In the genomic region with DNA sequence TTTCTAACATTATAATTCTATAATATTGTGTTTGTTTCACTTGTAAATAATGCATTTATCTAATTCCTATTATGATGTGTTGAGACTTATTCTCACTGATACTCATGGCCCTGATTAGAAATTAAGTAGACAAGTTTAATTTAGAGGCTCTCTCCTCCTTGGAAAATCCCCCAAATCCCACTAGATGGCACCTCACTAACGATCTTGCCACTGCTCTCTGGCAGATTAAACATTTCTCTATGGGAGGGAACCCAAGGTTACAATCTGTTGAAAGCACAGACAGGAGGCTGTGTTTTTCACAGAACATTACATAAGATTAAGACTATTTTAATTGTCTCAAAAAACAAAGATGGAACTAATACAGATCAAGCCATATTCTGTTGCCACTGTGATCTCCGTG, we compare ENCODE assay signal across 11 cellular contexts.
A peak's percentile ranks its signal among the peaks of the same experiment; 100 is the strongest.
DNase-seq lines count a peak whose midpoint lies in the region; ATAC-seq, FAIRE-seq and TF ChIP-seq lines count a peak whose summit lies in the region.
"Had no signal": no experiment of that assay in that cellular context is flagged by ENCODE, and none has a peak within 500 bp of the region (broad histone marks: within the 10 kb centered on the region; RNA-seq: fewer than 3 reads in every experiment).

No MANE protein-coding gene starts in this region.

- H3K4me1 Mint-ChIP-seq in MCF 10A (ENCODE audit: insufficient read depth, unreplicated experiment) = no peaks in the 10 kb centered on the region

- no peaks in the 10 kb centered on the region for H3K4me1 ChIP-seq in mammary epithelial cell (ENCODE audit: insufficient read depth, low read length)
- H3K4me1 ChIP-seq in H1 (replicated peaks in 1 of 4; ENCODE audit: control insufficient read depth in 3 of 4, insufficient read depth in 4 of 4, low read length in 3 of 4) = no peaks in the 10 kb centered on the region
- no peaks in the 10 kb centered on the region for H3K4me1 ChIP-seq in testis
- no peaks in the 10 kb centered on the region for H3K4me1 ChIP-seq in left lung
- H3K4me1 ChIP-seq: SJSA1 had no signal

- H3K36me3 ChIP-seq in mammary epithelial cell (ENCODE audit: insufficient read depth, low read length) (no peaks in the 10 kb centered on the region), H1 (ENCODE audit: control insufficient read depth in 2 of 4, insufficient read depth in 4 of 4, low read length in 3 of 4) (no peaks in the 10 kb centered on the region), testis (ENCODE audit: low read depth, missing control alignments) (no peaks in the 10 kb centered on the region), left lung (no peaks in the 10 kb centered on the region)
- H3K36me3 ChIP-seq: SJSA1 had no signal

- H3K4ac ChIP-seq in H1 (replicated peaks; ENCODE audit: insufficient read length, low read depth, low read length) = no peak overlapping the region

- H2AK5ac ChIP-seq in H1 (ENCODE audit: low read depth, low read length) = no peak overlapping the region

- no peaks in the 10 kb centered on the region for H3K23me2 ChIP-seq in H1 (ENCODE audit: low read depth, low read length)

- no peak overlapping the region for H2BK120ac ChIP-seq in H1 (replicated peaks; ENCODE audit: low read depth, low read length)

- H3K27ac ChIP-seq in mammary epithelial cell (ENCODE audit: insufficient read depth, low read depth, low read length) = no peak overlapping the region
- H3K27ac ChIP-seq in H1 (ENCODE audit: low read depth, low read length) = no peak overlapping the region
- no peak overlapping the region for H3K27ac ChIP-seq in testis
- no peak overlapping the region for H3K27ac ChIP-seq in left lung
- H3K27ac ChIP-seq: epithelial cell of prostate, SJSA1 had no signal

- no peak overlapping the region for H3K56ac ChIP-seq in H1 (replicated peaks; ENCODE audit: insufficient read length, low read depth, low read length)

- no peaks in the 10 kb centered on the region for H3K79me1 ChIP-seq in H1 (ENCODE audit: low read depth, low read length)

- no peak for TF ChIP-seq POLR2A in H1 (IDR thresholded peaks at IDR 0.05; ENCODE audit: control extremely low read depth in 1 of 2, low read depth in 2 of 2, low read length in 2 of 2)
- TF ChIP-seq POLR2A in testis (IDR thresholded peaks at IDR 0.05) = no peak

- no peak overlapping the region for H3K14ac ChIP-seq in H1 (ENCODE audit: insufficient read length)

- no peak overlapping the region for H4K8ac ChIP-seq in H1 (ENCODE audit: extremely low read depth, insufficient read depth, low read length)

- no peak for ATAC-seq in left lung
- no peak for ATAC-seq in HG02885 (IDR thresholded peaks at IDR 0.05; ENCODE audit: poor library complexity, unreplicated experiment)

- H3K27me3 Mint-ChIP-seq in MCF 10A (ENCODE audit: insufficient read depth, unreplicated experiment) = peaks cover 36% of the 10 kb centered on the region

- TF ChIP-seq CTCF in MCF 10A (IDR thresholded peaks at IDR 0.05; ENCODE audit: unreplicated experiment) (peak; percentile 35), mammary epithelial cell (conservative IDR thresholded peaks at IDR 0.05 in 1 of 2, IDR thresholded peaks at IDR 0.05 in 1 of 2; ENCODE audit: extremely low read depth in 1 of 2, insufficient read depth in 1 of 2, low read depth in 1 of 2, low read length in 2 of 2) (peak in 1 of 2 donors; percentile 11), H1 (IDR thresholded peaks at IDR 0.05; ENCODE audit: control extremely low read depth in 1 of 3, insufficient read depth in 1 of 3, low read depth in 1 of 3, low read length in 3 of 3) (peak in 2 of 3 experiments; percentile 21 to 51; a peak in 2 of 4 replicates), testis (IDR thresholded peaks at IDR 0.05) (no peak), left lung (IDR thresholded peaks at IDR 0.05) (no peak)

- POLR2A ChIA-PET in MCF 10A (lab: Yijun Ruan, JAX) = interaction anchor here (0.9 kb wide), 1 partner anchor 96 kb away, joined by 3 read pairs; no protein-coding TSS in a partner anchor
- POLR2A ChIA-PET in H1 (lab: Charles Lee; ENCODE audit: partially characterized antibody) = no interaction called here

- H3K27me3 ChIP-seq in mammary epithelial cell (ENCODE audit: insufficient read depth, low read length) = no peaks in the 10 kb centered on the region
- H3K27me3 ChIP-seq in H1 (replicated peaks in 1 of 4; ENCODE audit: control insufficient read depth in 3 of 4, extremely low read depth in 1 of 4, insufficient read depth in 3 of 4, low read length in 3 of 4) = no peaks in the 10 kb centered on the region
- H3K27me3 ChIP-seq in testis = no peaks in the 10 kb centered on the region
- H3K27me3 ChIP-seq in left lung = no peaks in the 10 kb centered on the region
- H3K27me3 ChIP-seq: SJSA1 had no signal

- CTCF ChIA-PET in MCF 10A (lab: Yijun Ruan, JAX) (interaction anchor here (0.6 to 1.1 kb wide), 7 partner anchors 14 to 1772 kb away, joined by 3 to 4 read pairs (median 3); no protein-coding TSS in a partner anchor), mammary epithelial cell (lab: Charles Lee; ENCODE audit: low non-redundant PET) (no interaction called here), H1 (lab: Charles Lee; ENCODE audit: partially characterized antibody) (interaction anchor here (0.6 to 1.4 kb wide), 8 partner anchors 14 to 316 kb away, joined by 3 to 5 read pairs (median 4); no protein-coding TSS in a partner anchor)

- H2BK20ac ChIP-seq in H1 (ENCODE audit: low read length) = no peak overlapping the region

- H3K79me2 ChIP-seq in mammary epithelial cell (ENCODE audit: insufficient read depth, low read length) = no peaks in the 10 kb centered on the region
- no peaks in the 10 kb centered on the region for H3K79me2 ChIP-seq in H1 (ENCODE audit: control insufficient read depth in 1 of 2, insufficient read depth in 2 of 2, low read length in 2 of 2)

- H3K9me3 ChIP-seq in mammary epithelial cell (replicated peaks; ENCODE audit: insufficient read depth, low read length) (no peaks in the 10 kb centered on the region), H1 (ENCODE audit: insufficient read depth in 2 of 2, low read depth in 1 of 2, low read length in 1 of 2) (no peaks in the 10 kb centered on the region), testis (no peaks in the 10 kb centered on the region), left lung (no peaks in the 10 kb centered on the region)
- H3K9me3 ChIP-seq: SJSA1 had no signal

- no peak overlapping the region for H4K5ac ChIP-seq in H1 (ENCODE audit: insufficient read length, low read depth, low read length)

- peaks cover 6% of the 10 kb centered on the region for H3K36me3 Mint-ChIP-seq in MCF 10A (ENCODE audit: insufficient read depth, unreplicated experiment)

- no peak overlapping the region for H3K18ac ChIP-seq in H1 (ENCODE audit: extremely low read depth, low read length)

- no peak for TF ChIP-seq EP300 in H1 (IDR thresholded peaks at IDR 0.05; ENCODE audit: borderline replicate concordance in 1 of 2, low read depth in 2 of 2, low read length in 2 of 2)

- H4K20me1 ChIP-seq in mammary epithelial cell (ENCODE audit: insufficient read depth, low read length) = no peaks in the 10 kb centered on the region
- no peaks in the 10 kb centered on the region for H4K20me1 ChIP-seq in H1 (replicated peaks in 1 of 2; ENCODE audit: control insufficient read depth in 1 of 2, insufficient read depth in 2 of 2, low read length in 2 of 2)

- DNase-seq in MCF 10A (ENCODE audit: unreplicated experiment) (peak; percentile 43), mammary epithelial cell (no peak), NCI-H524 treated with DMSO at 0.1 percent for 48 hours (lab: John Stamatoyannopoulos, UW) (peak; percentile 68), H1 (ENCODE audit: low read depth in 1 of 2, low spot score in 2 of 2) (no peak), testis (peak; percentile 19), midbrain (lab: John Stamatoyannopoulos, UW) (no peak), left lung (no peak)
- DNase-seq: activated gamma-delta T cell had no signal

- in situ Hi-C loops in mammary epithelial cell (cut with MboI; ENCODE audit: low sequenced_read_pairs in 2 of 2) = no loop called here

- H3K23ac ChIP-seq in H1 (ENCODE audit: insufficient read length) = no peak overlapping the region

- BruUV-seq in MCF 10A (replicated peaks; lab: Mats Ljungman, UMichigan) = no TSS peak
- no TSS peak for BruUV-seq in mammary epithelial cell (replicated peaks; lab: Mats Ljungman, UMichigan)

- H2AFZ ChIP-seq in mammary epithelial cell (ENCODE audit: low read depth, low read length) (no peak overlapping the region), H1 (ENCODE audit: low read length) (no peak overlapping the region)

- no peak overlapping the region for H3K4me3 ChIP-seq in mammary epithelial cell (replicated peaks in 1 of 3; ENCODE audit: insufficient read depth in 1 of 3, low read depth in 2 of 3, low read length in 3 of 3)
- H3K4me3 ChIP-seq in H1 (ENCODE audit: extremely low read depth in 1 of 4, insufficient read depth in 2 of 4, low read depth in 3 of 4, low read length in 4 of 4) = no peak overlapping the region
- no peak overlapping the region for H3K4me3 ChIP-seq in testis
- no peak overlapping the region for H3K4me3 ChIP-seq in left lung
- H3K4me3 ChIP-seq: SJSA1 had no signal

- H3K9me3 Mint-ChIP-seq in MCF 10A (ENCODE audit: unreplicated experiment) = no peaks in the 10 kb centered on the region

- FAIRE-seq in H1 (lab: Jason Lieb, UNC) = no peak

- H3K4me2 ChIP-seq in mammary epithelial cell (ENCODE audit: insufficient read depth, low read depth, low read length) (no peak overlapping the region), H1 (ENCODE audit: insufficient read depth in 1 of 2, low read depth in 2 of 2, low read length in 2 of 2) (no peak overlapping the region)

- H2BK15ac ChIP-seq in H1 (ENCODE audit: low read length) = no peak overlapping the region

- H2BK5ac ChIP-seq in H1 (ENCODE audit: low read depth, low read length) = no peak overlapping the region

- 35% methylated on average over 2 of the region's 2 CpGs for WGBS in mammary epithelial cell (ENCODE audit: low coverage, missing lambda C conversion rate)
- WGBS in H1 (ENCODE audit: extremely low coverage in 1 of 2, insufficient coverage in 1 of 2, insufficient read length in 1 of 2, insufficient replicate concordance in 2 of 2, low coverage in 1 of 2, low lambda C conversion rate in 2 of 2, missing lambda C conversion rate in 1 of 2), 2 experiments = 64% methylated on average over 2 of the region's 2 CpGs; no CpG with 5 or more reads in 1 of the 2 experiments
- WGBS in testis, 2 donors = 19 to 29% methylated on average over 2 of the region's 2 CpGs

- no peak overlapping the region for H3K9ac ChIP-seq in mammary epithelial cell (ENCODE audit: insufficient read depth, low read length)
- H3K9ac ChIP-seq in H1 (replicated peaks in 1 of 4; ENCODE audit: extremely low read depth in 1 of 4, low read depth in 3 of 4, low read length in 3 of 4) = no peak overlapping the region

- intact Hi-C loops in MCF 10A (cut with micrococcal nuclease) = loop anchor here (10.0 kb wide), 1 partner anchor 289 kb away; no protein-coding TSS in a partner anchor
- intact Hi-C loops in mammary epithelial cell (cut with micrococcal nuclease) = no loop called here
- intact Hi-C loops in testis (cut with DNase I; ENCODE audit: low total_unique reads) = no loop called here
- intact Hi-C loops in left lung (cut with DNase I) = no loop called here

- dilution Hi-C loops in mammary epithelial cell (cut with HindIII; ENCODE audit: low sequenced_read_pairs) = no loop called here

- no peak overlapping the region for H3K4me3 Mint-ChIP-seq in MCF 10A (ENCODE audit: unreplicated experiment)

- H2BK12ac ChIP-seq in H1 (ENCODE audit: low read depth, low read length) = no peak overlapping the region

- no peak overlapping the region for H3K27ac Mint-ChIP-seq in MCF 10A (ENCODE audit: low read depth, unreplicated experiment)

- H4K91ac ChIP-seq in H1 (replicated peaks; ENCODE audit: insufficient read length, low read length) = no peak overlapping the region

- TF ChIP-seq RAD21 in H1 (IDR thresholded peaks at IDR 0.05 in 1 of 2, conservative IDR thresholded peaks at IDR 0.05 in 1 of 2; ENCODE audit: low read depth in 2 of 2, low read length in 2 of 2) = peak; percentile 70 to 78

Comparison
In these comparisons a context has a peak if more than half of its experiments do, and no peak if none do; other contexts are left out.
1. DNase-seq: peak in MCF 10A (single experiment), NCI-H524 treated with DMSO at 0.1 percent for 48 hours (single experiment) and testis (single experiment); none in mammary epithelial cell (single experiment), H1 (0 of 2), midbrain (single experiment) and left lung (0 of 2).
2. CTCF ChIP-seq: peak in MCF 10A (single experiment) and H1 (2 of 3); none in testis (0 of 3) and left lung (0 of 2).